ENCODE assay signal across 8 cellular contexts in genomic region chr9:98796364-98797101, GRCh38. TPM values are rescaled to one million over a fixed set of nuclear protein-coding genes. Genes with fewer than 3 reads are reported as not detected.
DNase-seq lines count a peak whose midpoint lies in the region; ATAC-seq and TF ChIP-seq lines count a peak whose summit lies in the region.

Gene ANKS6, minus strand, starts transcription at chr9:98796555. Its CDS starts 64 bp downstream, at chr9:98796491.

- ATAC-seq in GM19025 (IDR thresholded peaks at IDR 0.05; ENCODE audit: low read depth, unreplicated experiment) = peak; percentile 68
- ATAC-seq in HG03342 (IDR thresholded peaks at IDR 0.05; ENCODE audit: unreplicated experiment) = peak; percentile 77

- H3K36me3 ChIP-seq in BE2C (no peaks in the 10 kb centered on the region), NT2/D1 (ENCODE audit: insufficient read depth, insufficient read length, low read length) (peaks cover 5% of the 10 kb centered on the region), esophagus (ENCODE audit: control insufficient read depth in 2 of 2, insufficient read depth in 2 of 2, low read length in 1 of 2) (no peaks in the 10 kb centered on the region), mucosa of stomach (ENCODE audit: control insufficient read depth, insufficient read depth, low read length) (no peaks in the 10 kb centered on the region)

- H3K27me3 ChIP-seq in BE2C = peaks cover 4% of the 10 kb centered on the region
- peaks cover 7% of the 10 kb centered on the region for H3K27me3 ChIP-seq in NT2/D1 (ENCODE audit: insufficient read depth, insufficient read length)
- no peaks in the 10 kb centered on the region for H3K27me3 ChIP-seq in esophagus (ENCODE audit: control insufficient read depth in 1 of 2, insufficient read depth in 2 of 2, low read length in 2 of 2)
- H3K27me3 ChIP-seq in mucosa of stomach (ENCODE audit: control insufficient read depth, insufficient read depth, low read length) = no peaks in the 10 kb centered on the region

- H3K4me3 ChIP-seq in BE2C (ENCODE audit: low read depth, low read length) = peak within 1 kb of the TSS; percentile 62
- H3K4me3 ChIP-seq in NT2/D1 (ENCODE audit: insufficient read length, low read depth) = peak within 1 kb of the TSS; percentile 75
- peak within 1 kb of the TSS; percentile 69 to 78 for H3K4me3 ChIP-seq in esophagus (ENCODE audit: low read depth in 1 of 2, low read length in 2 of 2)
- H3K4me3 ChIP-seq in mucosa of stomach (ENCODE audit: low read length) = peak within 1 kb of the TSS; percentile 58

- no peaks in the 10 kb centered on the region for H3K4me1 ChIP-seq in BE2C
- H3K4me1 ChIP-seq in NT2/D1 (ENCODE audit: insufficient read depth, insufficient read length) = peaks cover 15% of the 10 kb centered on the region
- H3K4me1 ChIP-seq in esophagus (ENCODE audit: control insufficient read depth in 2 of 2, insufficient read depth in 2 of 2, low read length in 1 of 2) = peaks cover 0 to 5% of the 10 kb centered on the region in 2 donors
- peaks cover 23% of the 10 kb centered on the region for H3K4me1 ChIP-seq in mucosa of stomach (ENCODE audit: control insufficient read depth, insufficient read depth, low read length)

- H3K9me3 ChIP-seq in BE2C (peaks cover 4% of the 10 kb centered on the region; the same call in 1 of the 2 replicates), NT2/D1 (ENCODE audit: insufficient read depth, low read length) (peaks cover 17% of the 10 kb centered on the region), esophagus (ENCODE audit: control insufficient read depth in 2 of 2, insufficient read depth in 1 of 2, low read depth in 1 of 2, low read length in 1 of 2) (no peaks in the 10 kb centered on the region), mucosa of stomach (ENCODE audit: control insufficient read depth, low read length) (no peaks in the 10 kb centered on the region)

- DNase-seq in BE2C (peak; percentile 89), NT2/D1 (ENCODE audit: low read depth, low spot score) (peak; percentile 59), activated T-cell treated with anti-CD3 and anti-CD28 coated beads for 48 hours (ENCODE audit: low read depth) (peak; percentile 85)
- peak; percentile 89 for DNase-seq in stimulated activated CD8-positive, alpha-beta memory T cell treated with anti-CD3 and anti-CD28 coated beads, Interleukin-4, amount 100 ng/mL, for 48 hours

- no peak for TF ChIP-seq CTCF in BE2C (IDR thresholded peaks at IDR 0.05; ENCODE audit: low read depth, low read length)

- peak within 1 kb of the TSS; percentile 57 to 77 for H3K27ac ChIP-seq in esophagus (ENCODE audit: low read depth in 2 of 2, low read length in 1 of 2)

- WGBS in esophagus, 2 donors = 4 to 8% methylated on average over 38 to 86 of the region's 86 CpGs

- H3K9ac ChIP-seq in NT2/D1 (ENCODE audit: insufficient read length, low read depth) (peak within 1 kb of the TSS; percentile 84), mucosa of stomach (ENCODE audit: low read length) (peak within 1 kb of the TSS; percentile 85)

RNA-seq across cellular contexts. Expression of gene ANKS6, which starts in this region (rescaled TPM):
- polyA plus RNA-seq in BE2C (2012; ENCODE audit: insufficient read depth, insufficient read length, low read depth) = 10.9 TPM
- polyA plus RNA-seq in esophagus = 10 to 100 TPM in 1 of 2 donors, 1 to 10 TPM in 1; 9.6 to 12.9 TPM

Comparison
In these comparisons a context has a peak if more than half of its experiments do, and no peak if none do; other contexts are left out.
1. Peak in every context shown above with its lines: DNase-seq, ATAC-seq, H3K4me3 ChIP-seq and H3K27ac ChIP-seq.